In the genomic region with DNA sequence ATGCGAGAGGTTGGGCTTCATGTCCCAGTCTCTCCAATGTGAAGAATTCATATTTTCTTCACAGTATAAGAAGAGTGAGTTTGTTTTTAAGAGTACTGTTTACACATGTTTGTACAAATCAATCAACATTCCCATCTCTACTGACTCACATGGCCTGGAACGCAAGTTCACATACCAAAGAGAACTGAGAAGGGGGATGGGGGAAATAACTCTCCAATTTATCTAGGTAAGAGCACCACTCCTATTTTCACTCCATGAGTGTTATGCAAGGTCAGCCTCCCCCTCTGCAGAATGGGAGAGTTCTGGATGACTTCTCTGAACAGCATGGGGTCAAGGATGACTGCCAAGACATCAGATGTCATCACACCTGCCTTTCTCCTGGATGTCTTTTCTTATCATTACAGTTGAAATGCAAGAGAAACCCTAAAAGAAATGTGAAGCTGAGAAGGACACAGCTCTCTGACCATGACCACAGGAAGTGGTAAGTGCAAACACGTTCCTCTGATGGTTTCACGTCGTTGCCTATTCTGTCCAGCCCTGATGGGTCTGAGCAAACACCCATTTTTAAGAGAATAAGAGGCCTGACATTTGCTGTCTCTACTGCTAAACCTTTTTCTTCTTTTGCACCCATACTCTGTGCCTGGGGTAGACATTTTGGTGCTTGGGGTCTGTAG, we compare ENCODE assay signal across 8 cellular contexts.
DNase-seq lines count a peak whose midpoint lies in the region; ATAC-seq and TF ChIP-seq lines count a peak whose summit lies in the region.

No MANE protein-coding gene starts in this region.

- H3K36me3 Mint-ChIP-seq in osteocyte (ENCODE audit: unreplicated experiment) = no peaks in the 10 kb centered on the region

- no peak overlapping the region for H3K4me3 Mint-ChIP-seq in osteocyte (ENCODE audit: unreplicated experiment)

- no peak overlapping the region for H3K27ac Mint-ChIP-seq in osteocyte (ENCODE audit: unreplicated experiment)

- peaks cover 10% of the 10 kb centered on the region for H3K4me1 Mint-ChIP-seq in osteocyte (ENCODE audit: unreplicated experiment)

- H3K27me3 Mint-ChIP-seq in osteocyte (ENCODE audit: unreplicated experiment) = peaks cover 4% of the 10 kb centered on the region

- no peak overlapping the region for H3K27ac ChIP-seq in caudate nucleus (ENCODE audit: low read depth, low read length)

- DNase-seq in SW480 (ENCODE audit: low spot score) = peak; percentile 3
- peak; percentile 3 for DNase-seq in osteocyte (ENCODE audit: extremely low spot score, unreplicated experiment)
- no peak for DNase-seq in stimulated activated CD4-positive, alpha-beta T cell treated with anti-CD3 and anti-CD28 coated beads, Interleukin-4, amount 100 ng/mL, for 1 hour
- no peak for DNase-seq in cerebellum (ENCODE audit: low spot score)
- no peak for DNase-seq in retina
- no peak for DNase-seq in caudate nucleus (lab: John Stamatoyannopoulos, UW)

- H3K9me3 Mint-ChIP-seq in osteocyte (ENCODE audit: unreplicated experiment) = no peaks in the 10 kb centered on the region

- TF ChIP-seq CTCF in osteocyte (IDR thresholded peaks at IDR 0.05) = no peak

- ATAC-seq in GM19023 (IDR thresholded peaks at IDR 0.05; ENCODE audit: unreplicated experiment) (peak; percentile 58), HG02943 (IDR thresholded peaks at IDR 0.05; ENCODE audit: low read depth, unreplicated experiment) (peak; percentile 69)

Comparison
In these comparisons a context has a peak if more than half of its experiments do, and no peak if none do; other contexts are left out.
1. DNase-seq: peak in SW480 (single experiment) and osteocyte (single experiment); none in stimulated activated CD4-positive, alpha-beta T cell treated with anti-CD3 and anti-CD28 coated beads, Interleukin-4, amount 100 ng/mL, for 1 hour (single experiment), cerebellum (single experiment), retina (single experiment) and caudate nucleus (0 of 61).